ENCODE assay signal across 8 cellular contexts in genomic region chr19:37906868-37907734, GRCh38. TPM values are rescaled to one million over a fixed set of nuclear protein-coding genes. Genes with fewer than 3 reads are reported as not detected.
DNase-seq lines count a peak whose midpoint lies in the region; ATAC-seq and TF ChIP-seq lines count a peak whose summit lies in the region.

A gene with protein sequence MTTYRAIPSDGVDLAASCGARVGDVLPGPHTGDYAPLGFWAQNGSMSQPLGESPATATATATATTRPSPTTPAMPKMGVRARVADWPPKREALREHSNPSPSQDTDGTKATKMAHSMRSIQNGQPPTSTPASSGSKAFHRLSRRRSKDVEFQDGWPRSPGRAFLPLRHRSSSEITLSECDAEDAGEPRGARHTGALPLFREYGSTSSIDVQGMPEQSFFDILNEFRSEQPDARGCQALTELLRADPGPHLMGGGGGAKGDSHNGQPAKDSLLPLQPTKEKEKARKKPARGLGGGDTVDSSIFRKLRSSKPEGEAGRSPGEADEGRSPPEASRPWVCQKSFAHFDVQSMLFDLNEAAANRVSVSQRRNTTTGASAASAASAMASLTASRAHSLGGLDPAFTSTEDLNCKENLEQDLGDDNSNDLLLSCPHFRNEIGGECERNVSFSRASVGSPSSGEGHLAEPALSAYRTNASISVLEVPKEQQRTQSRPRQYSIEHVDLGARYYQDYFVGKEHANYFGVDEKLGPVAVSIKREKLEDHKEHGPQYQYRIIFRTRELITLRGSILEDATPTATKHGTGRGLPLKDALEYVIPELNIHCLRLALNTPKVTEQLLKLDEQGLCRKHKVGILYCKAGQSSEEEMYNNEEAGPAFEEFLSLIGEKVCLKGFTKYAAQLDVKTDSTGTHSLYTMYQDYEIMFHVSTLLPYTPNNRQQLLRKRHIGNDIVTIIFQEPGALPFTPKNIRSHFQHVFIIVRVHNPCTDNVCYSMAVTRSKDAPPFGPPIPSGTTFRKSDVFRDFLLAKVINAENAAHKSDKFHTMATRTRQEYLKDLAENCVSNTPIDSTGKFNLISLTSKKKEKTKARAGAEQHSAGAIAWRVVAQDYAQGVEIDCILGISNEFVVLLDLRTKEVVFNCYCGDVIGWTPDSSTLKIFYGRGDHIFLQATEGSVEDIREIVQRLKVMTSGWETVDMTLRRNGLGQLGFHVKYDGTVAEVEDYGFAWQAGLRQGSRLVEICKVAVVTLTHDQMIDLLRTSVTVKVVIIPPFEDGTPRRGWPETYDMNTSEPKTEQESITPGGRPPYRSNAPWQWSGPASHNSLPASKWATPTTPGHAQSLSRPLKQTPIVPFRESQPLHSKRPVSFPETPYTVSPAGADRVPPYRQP (N-terminal part only) (plus strand): TSS chr19:37907208. CDS start chr19:38081566, 174,358 bp downstream.

- peak within 1 kb of the TSS; percentile 92 for H3K4me3 ChIP-seq in BE2C (ENCODE audit: low read depth, low read length)

- no peaks in the 10 kb centered on the region for H3K27me3 ChIP-seq in BE2C

- peak; percentile 72 for ATAC-seq in HG03460 (IDR thresholded peaks at IDR 0.05; ENCODE audit: unreplicated experiment)

- H3K4me3 Mint-ChIP-seq in activated CD4-positive, alpha-beta T cell treated with anti-CD3 and anti-CD28 coated beads, Interleukin-2, amount 10 ng/mL, durations not matched to agents 24 days and 14 days, result peak within 1 kb of the TSS; percentile 76

- TF ChIP-seq CTCF in BE2C (IDR thresholded peaks at IDR 0.05; ENCODE audit: low read depth, low read length), result no peak

- no peaks in the 10 kb centered on the region for H3K9me3 ChIP-seq in BE2C

- intact Hi-C loops in activated CD4-positive, alpha-beta T cell treated with anti-CD3 and anti-CD28 coated beads, Interleukin-2, amount 10 ng/mL, durations not matched to agents 24 days and 14 days (cut with micrococcal nuclease), result loop anchor here (1.0 to 5.0 kb wide), 6 partner anchors 142 to 428 kb away; partner anchors contain the start of genes CATSPERG and DPF1

- H3K36me3 ChIP-seq in BE2C, result no peaks in the 10 kb centered on the region

- peaks cover 2% of the 10 kb centered on the region for H3K27me3 Mint-ChIP-seq in activated CD4-positive, alpha-beta T cell treated with anti-CD3 and anti-CD28 coated beads, Interleukin-2, amount 10 ng/mL, durations not matched to agents 24 days and 14 days

- H3K4me1 ChIP-seq in BE2C, result no peaks in the 10 kb centered on the region

- H3K4me1 Mint-ChIP-seq in activated CD4-positive, alpha-beta T cell treated with anti-CD3 and anti-CD28 coated beads, Interleukin-2, amount 10 ng/mL, durations not matched to agents 24 days and 14 days, result peaks cover 18% of the 10 kb centered on the region

- no peaks in the 10 kb centered on the region for H3K9me3 Mint-ChIP-seq in activated CD4-positive, alpha-beta T cell treated with anti-CD3 and anti-CD28 coated beads, Interleukin-2, amount 10 ng/mL, durations not matched to agents 24 days and 14 days

- H3K36me3 Mint-ChIP-seq in activated CD4-positive, alpha-beta T cell treated with anti-CD3 and anti-CD28 coated beads, Interleukin-2, amount 10 ng/mL, durations not matched to agents 24 days and 14 days (ENCODE audit: low read depth), result no peaks in the 10 kb centered on the region

- peak; percentile 97 for DNase-seq in BE2C
- DNase-seq in GM19240 (ENCODE audit: insufficient read length, low spot score), result peak; percentile 53
- DNase-seq in NCI-H526 (lab: John Stamatoyannopoulos, UW), result peak; percentile 96 to 99
- peak; percentile 98 for DNase-seq in activated CD4-positive, alpha-beta T cell treated with anti-CD3 and anti-CD28 coated beads, Interleukin-2, amount 10 ng/mL, durations not matched to agents 24 days and 14 days
- peak; percentile 27 for DNase-seq in cortex of kidney (lab: John Stamatoyannopoulos, UW)
- DNase-seq in left kidney (ENCODE audit: low read depth, low spot score), result peak; percentile 99
- peak; percentile 90 for DNase-seq in stimulated activated CD4-positive, alpha-beta T cell treated with anti-CD3 and anti-CD28 coated beads, Interleukin-2, amount 100 ng/mL, for 4 hours (ENCODE audit: low read depth)

- peak within 1 kb of the TSS; percentile 79 for H3K27ac Mint-ChIP-seq in activated CD4-positive, alpha-beta T cell treated with anti-CD3 and anti-CD28 coated beads, Interleukin-2, amount 10 ng/mL, durations not matched to agents 24 days and 14 days

RNA-seq across cellular contexts. Expression of the gene that starts here (rescaled TPM):
- polyA plus RNA-seq in BE2C (2012; ENCODE audit: insufficient read depth, insufficient read length, low read depth), result 13.1 TPM
- 15.2 and 15.4 TPM in 2 replicates for total RNA-seq in activated CD4-positive, alpha-beta T cell treated with anti-CD3 and anti-CD28 coated beads, Interleukin-2, amount 10 ng/mL, durations not matched to agents 24 days and 14 days

Comparison
In these comparisons a context has a peak if more than half of its experiments do, and no peak if none do; other contexts are left out.
1. Peak in every context shown above with its lines: DNase-seq, ATAC-seq and H3K4me3 ChIP-seq.
2. DNase-seq: peak in every context shown above with its lines; median percentile 99 in left kidney; 98 in activated CD4-positive, alpha-beta T cell treated with anti-CD3 and anti-CD28 coated beads, Interleukin-2, amount 10 ng/mL, durations not matched to agents 24 days and 14 days; 98 in NCI-H526; 97 in BE2C; 90 in stimulated activated CD4-positive, alpha-beta T cell treated with anti-CD3 and anti-CD28 coated beads, Interleukin-2, amount 100 ng/mL, for 4 hours; 53 in GM19240; 27 in cortex of kidney.